In the genomic region with DNA sequence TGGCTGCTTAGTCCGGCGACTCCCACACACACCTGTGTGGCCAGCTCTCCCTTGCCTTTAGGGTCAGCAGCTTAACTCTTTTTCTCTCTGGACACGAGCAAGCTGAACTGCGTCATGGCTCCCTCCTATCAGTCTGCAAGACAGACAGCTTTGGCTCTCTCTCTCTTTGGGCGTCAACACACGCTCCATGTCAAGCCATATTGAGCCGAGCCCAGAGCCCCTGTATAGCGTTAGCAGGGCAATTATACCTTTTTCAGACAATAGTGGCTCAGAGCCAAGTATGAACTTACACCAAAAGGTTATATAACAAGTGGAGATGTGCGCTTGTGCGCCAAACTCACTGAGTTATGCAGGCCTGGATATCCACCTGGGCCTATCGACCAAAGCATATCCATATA, we compare ENCODE assay signal across 1 cellular context.
TF ChIP-seq lines count a peak whose summit lies in the region.

No MANE protein-coding gene starts in this region.

TF ChIP-seq in H1, 55 proteins besides CTCF, POLR2A, EP300 and RAD21:
- TF ChIP-seq KDM5A (IDR thresholded peaks at IDR 0.05; ENCODE audit: low read length) (no peak), GTF2F1 (IDR thresholded peaks at IDR 0.05; ENCODE audit: borderline replicate concordance, low read depth, low read length) (no peak), MAFK (IDR thresholded peaks at IDR 0.05; ENCODE audit: low read depth, low read length) (no peak), BRCA1 (IDR thresholded peaks at IDR 0.05; ENCODE audit: low read depth, low read length) (no peak), ATF3 (IDR thresholded peaks at IDR 0.05; ENCODE audit: insufficient read depth, low read depth, low read length) (no peak), RXRA (IDR thresholded peaks at IDR 0.05; ENCODE audit: insufficient read depth, low read depth, low read length) (no peak), RBBP5 (IDR thresholded peaks at IDR 0.05; ENCODE audit: borderline replicate concordance, low read depth, low read length) (no peak), YY1 (IDR thresholded peaks at IDR 0.05; ENCODE audit: low read depth, low read length) (no peak), CEBPB (IDR thresholded peaks at IDR 0.05; ENCODE audit: low read depth, low read length) (no peak), SRF (IDR thresholded peaks at IDR 0.05; ENCODE audit: low read depth, low read length) (no peak), CTBP2 (IDR thresholded peaks at IDR 0.05; ENCODE audit: borderline replicate concordance, insufficient read depth, insufficient read length, low read length) (no peak), NANOG (IDR thresholded peaks at IDR 0.05; ENCODE audit: insufficient read depth, low read depth, low read length, poor library complexity, severe bottlenecking) (no peak), MAX (IDR thresholded peaks at IDR 0.05) (no peak), BCL11A (IDR thresholded peaks at IDR 0.05; ENCODE audit: low read depth in 2 of 2, low read length in 2 of 2) (no peak), POU5F1 (IDR thresholded peaks at IDR 0.05; ENCODE audit: low read depth, low read length) (no peak), E2F6 (IDR thresholded peaks at IDR 0.05) (no peak)
- TF ChIP-seq, protein P1, sequence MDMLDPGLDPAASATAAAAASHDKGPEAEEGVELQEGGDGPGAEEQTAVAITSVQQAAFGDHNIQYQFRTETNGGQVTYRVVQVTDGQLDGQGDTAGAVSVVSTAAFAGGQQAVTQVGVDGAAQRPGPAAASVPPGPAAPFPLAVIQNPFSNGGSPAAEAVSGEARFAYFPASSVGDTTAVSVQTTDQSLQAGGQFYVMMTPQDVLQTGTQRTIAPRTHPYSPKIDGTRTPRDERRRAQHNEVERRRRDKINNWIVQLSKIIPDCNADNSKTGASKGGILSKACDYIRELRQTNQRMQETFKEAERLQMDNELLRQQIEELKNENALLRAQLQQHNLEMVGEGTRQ (IDR thresholded peaks at IDR 0.05; ENCODE audit: low read length): no peak
